In genomic region chr1:228294717-228295116, GRCh38 we compare ENCODE assay signal across 26 cellular contexts.
"Had no signal": no experiment of that assay in that cellular context is flagged by ENCODE, and none has a peak within 500 bp of the region (broad histone marks: within the 10 kb centered on the region; RNA-seq: fewer than 3 reads in every experiment).

No MANE protein-coding gene starts in this region.

- H3K4me1 ChIP-seq: Peyer's patch had no signal

- H3K4me1 Mint-ChIP-seq: brain, WTC11 had no signal

- ATAC-seq: activated T-cell treated with anti-CD3 and anti-CD28 coated beads, Interleukin-2, amount 50 U/mL, for 4 hours; T-helper 17 cell; WTC11 had no signal

- H3K27ac Mint-ChIP-seq: activated naive CD8-positive, alpha-beta T cell; brain; T-helper 17 cell; WTC11 had no signal

- H3K27me3 Mint-ChIP-seq: activated naive CD8-positive, alpha-beta T cell; brain; T-helper 17 cell had no signal

- H3K27ac ChIP-seq: Peyer's patch, RWPE1 had no signal

- H3K9me3 ChIP-seq: Peyer's patch had no signal

- H3K36me3 ChIP-seq: MG63, Peyer's patch had no signal

- H3K4me3 Mint-ChIP-seq: activated naive CD8-positive, alpha-beta T cell; activated T-cell treated with anti-CD3 and anti-CD28 coated beads, Interleukin-2, amount 50 U/mL, for 4 hours; brain; T-helper 17 cell; WTC11 had no signal

- H3K27me3 ChIP-seq: MG63, Peyer's patch had no signal

- H3K4me3 ChIP-seq: MG63, Peyer's patch had no signal

- DNase-seq: activated CD4-positive, alpha-beta T cell treated with anti-CD3 and anti-CD28 coated beads for 48 hours; activated CD4-positive, alpha-beta T cell treated with anti-CD3 and anti-CD28 coated beads, Interleukin-2, amount 50 U/mL, for 4 hours; activated CD4-positive, CD25-positive, alpha-beta regulatory T cell treated with anti-CD3 and anti-CD28 coated beads, Interleukin-2, amount 50 U/mL, for 72 hours; activated CD8-positive, alpha-beta memory T cell treated with anti-CD3 and anti-CD28 coated beads for 24 hours; activated effector memory CD4-positive, alpha-beta T cell treated with anti-CD3 and anti-CD28 coated beads, Interleukin-2, amount 50 U/mL, for 16 hours; activated naive CD4-positive, alpha-beta T cell treated with Interleukin-2 at 50 U/mL for 16 hours; activated T-cell treated with anti-CD3 and anti-CD28 coated beads, Interleukin-2, amount 50 U/mL, for 4 hours; amygdala; MG63; MV-4-11; NCI-H1092 treated with DMSO at 0.1 percent for 48 hours; NCI-H1417 treated with DMSO at 0.1 percent for 48 hours; NCI-H1694; NCI-H2029; NCI-H2107; NCI-H2171 treated with DMSO at 0.1 percent for 48 hours; NCI-H345; NCI-H510A; SHP77 treated with DMSO at 0.1 percent for 48 hours; T-helper 9 cell had no signal
